Comparison of ENCODE assay signal across 28 cellular contexts in genomic region chr17:929547-929946, GRCh38. TPM values are rescaled to one million over a fixed set of nuclear protein-coding genes. Genes with fewer than 3 reads are reported as not detected.
A peak's percentile ranks its signal among the peaks of the same experiment; 100 is the strongest.
DNase-seq lines count a peak whose midpoint lies in the region; ATAC-seq and TF ChIP-seq lines count a peak whose summit lies in the region.
"Had no signal": no experiment of that assay in that cellular context is flagged by ENCODE, and none has a peak within 500 bp of the region (broad histone marks: within the 10 kb centered on the region; RNA-seq: fewer than 3 reads in every experiment).

No MANE protein-coding gene starts in this region.

- DNase-seq in NCI-H524 (lab: John Stamatoyannopoulos, UW), result peak; percentile 45 to 78
- DNase-seq in NCI-H524 treated with DMSO at 0.1 percent for 48 hours (lab: John Stamatoyannopoulos, UW), result no peak
- no peak for DNase-seq in WTC11 (ENCODE audit: low spot score)
- no peak for DNase-seq in uterus
- no peak for DNase-seq in RPMI8226
- DNase-seq in brain microvascular endothelial cell, result no peak
- no peak for DNase-seq in amniotic stem cell (lab: John Stamatoyannopoulos, UW)
- DNase-seq: activated CD4-positive, alpha-beta T cell treated with anti-CD3 and anti-CD28 coated beads for 4 hours; activated CD8-positive, alpha-beta memory T cell treated with anti-CD3 and anti-CD28 coated beads, Interleukin-2, amount 10 ng/mL, durations not matched to agents 7 days and 5 days; activated naive CD4-positive, alpha-beta T cell treated with anti-CD3 and anti-CD28 coated beads, Interleukin-2, amount 50 U/mL, for 16 hours; aorta; CD8-positive, alpha-beta T cell; cerebellar nuclear complex; GDM1; islet precursor cell; KG1; mammary epithelial cell; naive B cell; NCI-H146; NCI-H526 treated with DMSO at 0.1 percent for 48 hours; SJCRH30; stimulated activated CD4-positive, alpha-beta T cell treated with anti-CD3 and anti-CD28 coated beads, Interleukin-15, amount 100 ng/mL, for 24 hours; stimulated activated CD8-positive, alpha-beta memory T cell treated with anti-CD3 and anti-CD28 coated beads, Interleukin-4, amount 100 ng/mL, for 48 hours; T-helper 1 cell had no signal

- ATAC-seq in WTC11, result no peak
- ATAC-seq: activated CD8-positive, alpha-beta memory T cell treated with anti-CD3 and anti-CD28 coated beads, Interleukin-2, amount 10 ng/mL, durations not matched to agents 7 days and 5 days; CD8-positive, alpha-beta T cell; sciatic nerve had no signal

- no peak overlapping the region for H3K4me3 ChIP-seq in uterus
- H3K4me3 ChIP-seq in brain microvascular endothelial cell (ENCODE audit: low read depth, low read length), result no peak overlapping the region
- H3K4me3 ChIP-seq: pancreas, SJCRH30 had no signal

- H3K27me3 ChIP-seq in uterus (no peaks in the 10 kb centered on the region), brain microvascular endothelial cell (replicated peaks) (peaks cover 2% of the 10 kb centered on the region)
- H3K27me3 ChIP-seq: pancreas, SJCRH30 had no signal

- no peak for TF ChIP-seq CTCF in WTC11 (IDR thresholded peaks at IDR 0.05)
- no peak for TF ChIP-seq CTCF in nephron (IDR thresholded peaks at IDR 0.05; ENCODE audit: unreplicated experiment in 3 of 3)
- TF ChIP-seq CTCF in uterus (IDR thresholded peaks at IDR 0.05), result no peak
- no peak for TF ChIP-seq CTCF in brain microvascular endothelial cell (IDR thresholded peaks at IDR 0.05; ENCODE audit: low read depth, low read length, missing control alignments)

- H3K36me3 ChIP-seq in uterus, result no peaks in the 10 kb centered on the region
- H3K36me3 ChIP-seq in brain microvascular endothelial cell (replicated peaks), result no peaks in the 10 kb centered on the region
- H3K36me3 ChIP-seq: pancreas, SJCRH30 had no signal

- H3K4me1 Mint-ChIP-seq in WTC11, result peaks cover 67% of the 10 kb centered on the region
- peaks cover 65% of the 10 kb centered on the region for H3K4me1 Mint-ChIP-seq in nephron
- H3K4me1 Mint-ChIP-seq: activated CD8-positive, alpha-beta memory T cell treated with anti-CD3 and anti-CD28 coated beads, Interleukin-2, amount 10 ng/mL, durations not matched to agents 7 days and 5 days; naive B cell had no signal

- intact Hi-C loops in uterus (cut with DNase I; ENCODE audit: low total_unique reads), result no loop called here

- CTCF ChIA-PET in WTC11 (lab: Charles Lee), result interaction anchor here (0.9 to 2.3 kb wide), 5 partner anchors 12 to 135 kb away, joined by 3 to 12 read pairs (median 3); partner anchors contain the start of genes NXN and TIMM22

- no peaks in the 10 kb centered on the region for H3K9me3 ChIP-seq in uterus
- H3K9me3 ChIP-seq: pancreas, SJCRH30 had no signal

- peak overlapping the region; percentile 88 for H3K27ac Mint-ChIP-seq in WTC11
- H3K27ac Mint-ChIP-seq in nephron, result peak overlapping the region; percentile 67 to 89 (median 89)
- H3K27ac Mint-ChIP-seq: activated CD8-positive, alpha-beta memory T cell treated with anti-CD3 and anti-CD28 coated beads, Interleukin-2, amount 10 ng/mL, durations not matched to agents 7 days and 5 days; CD8-positive, alpha-beta T cell had no signal

- H3K4me1 ChIP-seq in uterus, result peaks cover 6 to 19% of the 10 kb centered on the region in 2 donors

- POLR2A ChIA-PET in WTC11 (lab: Charles Lee), result interaction anchor here (1.1 kb wide), 1 partner anchor 21 kb away, joined by 4 read pairs; no protein-coding TSS in a partner anchor

- no peaks in the 10 kb centered on the region for H3K9me3 Mint-ChIP-seq in WTC11
- H3K9me3 Mint-ChIP-seq in nephron, result no peaks in the 10 kb centered on the region
- H3K9me3 Mint-ChIP-seq: CD8-positive, alpha-beta T cell; naive B cell had no signal

- H3K4me3 Mint-ChIP-seq in WTC11, result no peak overlapping the region
- H3K4me3 Mint-ChIP-seq in nephron, result peak overlapping the region in 2 of 3 experiments; percentile 31 to 40
- H3K4me3 Mint-ChIP-seq: activated CD8-positive, alpha-beta memory T cell treated with anti-CD3 and anti-CD28 coated beads, Interleukin-2, amount 10 ng/mL, durations not matched to agents 7 days and 5 days; CD8-positive, alpha-beta T cell; naive B cell had no signal

- H3K27me3 Mint-ChIP-seq in WTC11 (ENCODE audit: low read depth) (no peaks in the 10 kb centered on the region), nephron (ENCODE audit: low read depth) (no peaks in the 10 kb centered on the region)

- in situ Hi-C loops in brain microvascular endothelial cell (cut with HindIII; ENCODE audit: low pct_ligation_motif_present, low sequenced_read_pairs), result no loop called here

- H3K27ac ChIP-seq in uterus (peak overlapping the region; percentile 81 to 85), brain microvascular endothelial cell (no peak overlapping the region)
- H3K27ac ChIP-seq: 22Rv1, SJCRH30 had no signal

- TF ChIP-seq POLR2A in uterus (IDR thresholded peaks at IDR 0.05), result no peak

- peaks cover 8% of the 10 kb centered on the region for H3K36me3 Mint-ChIP-seq in WTC11
- peaks cover 9% of the 10 kb centered on the region for H3K36me3 Mint-ChIP-seq in nephron (ENCODE audit: low read depth)
- H3K36me3 Mint-ChIP-seq: activated CD8-positive, alpha-beta memory T cell treated with anti-CD3 and anti-CD28 coated beads, Interleukin-2, amount 10 ng/mL, durations not matched to agents 7 days and 5 days; CD8-positive, alpha-beta T cell; naive B cell had no signal

TF ChIP-seq in WTC11, 78 proteins besides CTCF, POLR2A, EP300 and RAD21:
- TF ChIP-seq ESRRA (CRISPR knock-in tag; IDR thresholded peaks at IDR 0.05; ENCODE audit: borderline replicate concordance) (no peak), ZNF138 (CRISPR knock-in tag; conservative IDR thresholded peaks at IDR 0.05) (no peak), SOX15 (CRISPR knock-in tag; IDR thresholded peaks at IDR 0.05) (no peak), ZNF671 (CRISPR knock-in tag; IDR thresholded peaks at IDR 0.05) (no peak), ZNF121 (CRISPR knock-in tag; IDR thresholded peaks at IDR 0.05) (no peak), ZNF512 (CRISPR knock-in tag; IDR thresholded peaks at IDR 0.05; ENCODE audit: borderline replicate concordance) (no peak), JUN (CRISPR knock-in tag; IDR thresholded peaks at IDR 0.05) (no peak), USF1 (CRISPR knock-in tag; IDR thresholded peaks at IDR 0.05) (no peak), ATF6 (CRISPR knock-in tag; IDR thresholded peaks at IDR 0.05) (no peak), FOXP1 (CRISPR knock-in tag; IDR thresholded peaks at IDR 0.05; ENCODE audit: borderline replicate concordance) (no peak), CREM (CRISPR knock-in tag; IDR thresholded peaks at IDR 0.05) (no peak), ETV6 (CRISPR knock-in tag; IDR thresholded peaks at IDR 0.05) (no peak), FOXK1 (CRISPR knock-in tag; IDR thresholded peaks at IDR 0.05) (no peak), MXD4 (CRISPR knock-in tag; IDR thresholded peaks at IDR 0.05; ENCODE audit: borderline replicate concordance) (no peak), ZBTB43 (CRISPR knock-in tag; IDR thresholded peaks at IDR 0.05) (no peak), GABPB1 (CRISPR knock-in tag; IDR thresholded peaks at IDR 0.05) (no peak)

RNA-seq across cellular contexts. Expression of gene NXN, which starts 50.0 kb away (rescaled TPM):
- total RNA-seq in WTC11 (2021), result 96.8 to 100 TPM (median 98.7 TPM) in 3 replicates
- total RNA-seq in uterus, result 10 to 100 TPM in 3 of 4 donors, 1 to 10 TPM in 1; 6.5 to 99.0 (median 49.9) TPM

Comparison
In these comparisons a context has a peak if more than half of its experiments do, and no peak if none do; other contexts are left out.
1. DNase-seq: peak in NCI-H524 (2 of 2); none in NCI-H524 treated with DMSO at 0.1 percent for 48 hours (single experiment), WTC11 (single experiment), uterus (0 of 2), RPMI8226 (single experiment), brain microvascular endothelial cell (single experiment) and amniotic stem cell (single experiment).